In genomic region chr2:45046786-45047185, GRCh38 we compare ENCODE assay signal across 19 cellular contexts.
A peak's percentile ranks its signal among the peaks of the same experiment; 100 is the strongest.
DNase-seq lines count a peak whose midpoint lies in the region; ATAC-seq and TF ChIP-seq lines count a peak whose summit lies in the region.
"Had no signal": no experiment of that assay in that cellular context is flagged by ENCODE, and none has a peak within 500 bp of the region (broad histone marks: within the 10 kb centered on the region; RNA-seq: fewer than 3 reads in every experiment).

No MANE protein-coding gene starts in this region.

- ATAC-seq in HG02571 (IDR thresholded peaks at IDR 0.05; ENCODE audit: unreplicated experiment), result no peak
- ATAC-seq in GM19455 (IDR thresholded peaks at IDR 0.05; ENCODE audit: unreplicated experiment), result no peak
- ATAC-seq: Right ventricle myocardium inferior had no signal

- no peak for TF ChIP-seq CTCF in AG10803 (conservative IDR thresholded peaks at IDR 0.05; ENCODE audit: low read length)
- no peak for TF ChIP-seq CTCF in cardiac fibroblast (IDR thresholded peaks at IDR 0.05; ENCODE audit: low read depth, low read length)

- H3K4me3 ChIP-seq in AG10803 (ENCODE audit: low read length) (no peak overlapping the region), cardiac fibroblast (replicated peaks in 1 of 2; ENCODE audit: low read depth in 2 of 2, low read length in 2 of 2) (no peak overlapping the region)
- H3K4me3 ChIP-seq: MG63, PC-9 had no signal

- DNase-seq in AG10803 (ENCODE audit: low read depth), result peak; percentile 44
- DNase-seq in NCI-H226, result peak; percentile 50
- peak; percentile 50 to 53 for DNase-seq in cardiac fibroblast (ENCODE audit: low read depth in 2 of 2)
- peak; percentile 34 for DNase-seq in kidney glomerular epithelial cell (lab: John Stamatoyannopoulos, UW)
- no peak for DNase-seq in activated naive CD4-positive, alpha-beta T cell (lab: John Stamatoyannopoulos, UW)
- no peak for DNase-seq in hepatic stellate cell (ENCODE audit: low spot score)
- DNase-seq: C1 segment of cervical spinal cord, DMS53, GDM1, GOT3, MG63, NCI-H1092 treated with DMSO at 0.1 percent for 48 hours, NCI-H1694, NCI-H2107, NCI-H345, PC-9 had no signal

Comparison
In these comparisons a context has a peak if more than half of its experiments do, and no peak if none do; other contexts are left out.
1. DNase-seq: peak in AG10803 (single experiment), NCI-H226 (single experiment), cardiac fibroblast (2 of 2) and kidney glomerular epithelial cell (single experiment); none in activated naive CD4-positive, alpha-beta T cell (0 of 4) and hepatic stellate cell (single experiment).